In the genomic region with DNA sequence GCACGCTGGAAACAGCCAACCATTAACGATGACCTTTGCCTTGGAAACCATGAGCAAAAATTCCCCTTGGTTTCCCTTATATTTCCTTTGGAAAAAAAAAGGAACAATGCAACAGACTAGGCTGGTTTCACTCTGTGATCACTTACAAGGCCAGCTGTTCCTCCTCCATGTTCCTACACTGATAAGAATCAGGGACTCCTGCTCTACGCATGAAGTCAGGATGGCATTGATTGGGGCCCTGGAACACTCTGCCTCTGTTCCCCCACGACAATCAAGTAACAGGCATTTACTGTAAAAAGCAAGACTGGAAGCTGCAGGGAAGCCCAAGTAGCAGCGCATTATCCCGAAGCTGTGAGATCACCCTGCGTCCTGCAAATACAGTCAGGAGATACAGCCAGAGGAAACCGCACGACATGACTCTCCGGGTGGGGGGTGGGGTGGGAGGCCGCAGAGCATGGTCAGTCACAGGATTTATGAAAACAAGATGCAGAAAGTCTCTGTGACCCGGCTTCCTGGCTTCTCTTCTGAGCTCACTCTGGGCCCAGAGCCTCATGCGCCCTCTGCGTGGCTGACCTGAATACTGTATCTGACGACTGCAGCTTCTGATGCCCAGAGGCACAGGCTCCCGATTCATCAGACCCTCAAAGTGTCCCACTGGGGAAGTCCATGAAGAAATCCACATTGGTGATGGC, we compare ENCODE assay signal across 1 cellular context.
TF ChIP-seq lines count a peak whose summit lies in the region.

No MANE protein-coding gene starts in this region.

TF ChIP-seq in GM23338, 12 proteins besides CTCF, POLR2A, EP300 and RAD21 (continued from another document):
- TF ChIP-seq ZNF462 (CRISPR knock-in tag; IDR thresholded peaks at IDR 0.05) (no peak), ZNF331 (CRISPR knock-in tag; IDR thresholded peaks at IDR 0.05; ENCODE audit: low read depth) (no peak), ZNF114 (CRISPR knock-in tag; IDR thresholded peaks at IDR 0.05) (no peak)
